Comparison of ENCODE assay signal across 2 cellular contexts in the genomic region with DNA sequence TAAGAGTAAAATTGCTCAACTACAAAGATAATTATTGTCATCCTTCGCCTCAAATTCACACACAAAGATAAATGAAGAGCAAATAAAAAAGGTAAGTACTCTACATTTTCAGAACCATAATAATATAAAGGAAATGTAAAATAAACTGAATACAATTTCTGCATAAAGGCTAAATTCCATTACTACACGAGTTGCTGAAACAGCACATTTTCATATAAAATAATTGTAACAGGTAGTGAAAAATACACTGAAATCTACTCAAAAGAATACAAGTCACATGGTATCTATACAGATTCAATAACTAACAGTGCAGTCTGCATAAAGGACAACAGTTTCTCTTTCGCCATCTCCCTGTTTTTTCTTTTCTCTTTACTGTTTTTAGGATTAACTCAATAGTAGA.
TF ChIP-seq lines count a peak whose summit lies in the region.

No MANE protein-coding gene starts in this region.

TF ChIP-seq in HepG2, 621 proteins besides CTCF, POLR2A, EP300 and RAD21:
- TF ChIP-seq ZC3H13 (CRISPR knock-in tag; IDR thresholded peaks at IDR 0.05) (no peak), MAFK (conservative IDR thresholded peaks at IDR 0.05 in 1 of 2, IDR thresholded peaks at IDR 0.05 in 1 of 2; ENCODE audit: low read length in 2 of 2) (peak; percentile 57 to 62; a peak in 3 of 4 replicates), MAFF (IDR thresholded peaks at IDR 0.05; ENCODE audit: low read depth, low read length) (peak; percentile 55)

TF ChIP-seq in IMR-90, 13 proteins besides CTCF, POLR2A, EP300 and RAD21:
- TF ChIP-seq MAFK (IDR thresholded peaks at IDR 0.05; ENCODE audit: low read depth, low read length), result peak; percentile 23; the same call in 1 of the 2 replicates
- no peak for TF ChIP-seq USF2 (IDR thresholded peaks at IDR 0.05; ENCODE audit: low read depth, low read length)
